Comparison of ENCODE assay signal across 11 cellular contexts in the genomic region with DNA sequence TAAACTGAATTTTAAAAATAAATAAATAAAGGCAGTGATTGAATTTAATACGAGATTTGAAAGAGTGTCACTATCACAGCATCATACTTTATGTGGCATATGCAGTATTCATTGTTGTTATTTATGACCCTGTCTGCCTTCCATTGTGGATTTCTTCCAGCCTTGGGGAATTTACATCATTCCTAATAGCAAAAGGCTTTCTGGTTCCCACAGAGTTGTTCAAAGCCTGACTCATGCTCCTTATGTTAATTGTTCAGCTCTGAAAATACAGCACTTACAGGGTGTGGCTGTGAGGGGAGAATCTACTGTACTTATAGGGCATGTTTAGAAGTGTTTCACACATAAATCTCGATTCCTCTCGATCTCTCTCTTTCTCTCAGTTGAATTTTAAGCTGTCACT. TPM values are rescaled to one million over a fixed set of nuclear protein-coding genes. Genes with fewer than 3 reads are reported as not detected.
DNase-seq lines count a peak whose midpoint lies in the region; ATAC-seq and TF ChIP-seq lines count a peak whose summit lies in the region.
"Had no signal": no experiment of that assay in that cellular context is flagged by ENCODE, and none has a peak within 500 bp of the region (broad histone marks: within the 10 kb centered on the region; RNA-seq: fewer than 3 reads in every experiment).

No MANE protein-coding gene starts in this region.

- H3K4me1 ChIP-seq in PC-3 (ENCODE audit: insufficient read depth, low read length) (peaks cover 14% of the 10 kb centered on the region), osteoblast (ENCODE audit: insufficient read depth, low read length) (peaks cover 30% of the 10 kb centered on the region)

- H2AFZ ChIP-seq in PC-3 (ENCODE audit: low read length) (no peak overlapping the region), osteoblast (ENCODE audit: low read length) (no peak overlapping the region)

- no peaks in the 10 kb centered on the region for H3F3A ChIP-seq in PC-3 (ENCODE audit: low read length, unreplicated experiment)

- H3K9ac ChIP-seq in PC-3 (ENCODE audit: low read length) = peak overlapping the region; percentile 51

- no peak for TF ChIP-seq CTCF in PC-3 (conservative IDR thresholded peaks at IDR 0.05; ENCODE audit: low read depth, low read length)
- no peak for TF ChIP-seq CTCF in osteoblast (IDR thresholded peaks at IDR 0.05; ENCODE audit: extremely low read depth, low read depth, low read length)
- TF ChIP-seq CTCF in endothelial cell (IDR thresholded peaks at IDR 0.05; ENCODE audit: unreplicated experiment) = no peak

- no peaks in the 10 kb centered on the region for H3K27me3 ChIP-seq in PC-3 (ENCODE audit: low read length)
- H3K27me3 ChIP-seq in osteoblast (ENCODE audit: insufficient read depth, low read length) = no peaks in the 10 kb centered on the region
- H3K27me3 ChIP-seq: neutrophil had no signal

- H3K4me3 Mint-ChIP-seq in endothelial cell (ENCODE audit: unreplicated experiment) = no peak overlapping the region

- POLR2A ChIA-PET in PC-3 (lab: Charles Lee; ENCODE audit: unreplicated experiment) = interaction anchor here (0.6 to 0.7 kb wide), 2 partner anchors 14 to 647 kb away, joined by 3 to 5 read pairs; no protein-coding TSS in a partner anchor

- intact Hi-C loops in PC-3 (cut with micrococcal nuclease) = no loop called here

- H3K27ac Mint-ChIP-seq in endothelial cell (ENCODE audit: unreplicated experiment) = no peak overlapping the region

- H3K4me2 ChIP-seq in PC-3 (ENCODE audit: low read length) (peak overlapping the region; percentile 38), osteoblast (ENCODE audit: insufficient read depth, low read length) (peak overlapping the region; percentile 20)

- CTCF ChIA-PET in PC-3 (lab: Charles Lee) = no interaction called here

- H3K36me3 ChIP-seq in PC-3 (ENCODE audit: low read depth, low read length) (no peaks in the 10 kb centered on the region), osteoblast (ENCODE audit: insufficient read depth, low read length) (no peaks in the 10 kb centered on the region)

- no peaks in the 10 kb centered on the region for H3K79me2 ChIP-seq in PC-3 (ENCODE audit: low read length)
- no peaks in the 10 kb centered on the region for H3K79me2 ChIP-seq in osteoblast (ENCODE audit: insufficient read depth, low read length)

- H3K9me3 ChIP-seq in PC-3 (ENCODE audit: low read length) (no peaks in the 10 kb centered on the region), osteoblast (ENCODE audit: low read depth, low read length) (no peaks in the 10 kb centered on the region)
- H3K9me3 ChIP-seq: neutrophil had no signal

- BruUV-seq in PC-3 (replicated peaks; lab: Mats Ljungman, UMichigan) = no TSS peak

- DNase-seq in GM04504 (ENCODE audit: low read depth) (peak; percentile 96), PC-3 (peak; percentile 79), osteoblast (ENCODE audit: insufficient read length, low spot score, missing footprints) (peak; percentile 73), endothelial cell (ENCODE audit: low spot score) (no peak), HuH-7 (ENCODE audit: low spot score) (no peak)
- DNase-seq in stimulated activated CD4-positive, alpha-beta T cell treated with anti-CD3 and anti-CD28 coated beads, Interleukin-15, amount 100 ng/mL, for 24 hours = no peak
- DNase-seq: activated naive CD4-positive, alpha-beta T cell; GDM1 had no signal

- no peak overlapping the region for H3K4me3 ChIP-seq in PC-3 (ENCODE audit: low read length)
- H3K4me3 ChIP-seq in osteoblast (ENCODE audit: insufficient read depth, low read length) = no peak overlapping the region

- H3K27me3 Mint-ChIP-seq in endothelial cell (ENCODE audit: unreplicated experiment) = no peaks in the 10 kb centered on the region

- H3K27ac ChIP-seq in PC-3 (ENCODE audit: low read length) (peak overlapping the region; percentile 68), osteoblast (ENCODE audit: low read depth, low read length) (peak overlapping the region; percentile 86)
- H3K27ac ChIP-seq: neutrophil had no signal

- H3K36me3 Mint-ChIP-seq in endothelial cell (ENCODE audit: low read depth, unreplicated experiment) = peaks cover 7% of the 10 kb centered on the region

- peaks cover 27% of the 10 kb centered on the region for H3K4me1 Mint-ChIP-seq in endothelial cell (ENCODE audit: unreplicated experiment)

- H3K9me3 Mint-ChIP-seq in endothelial cell (ENCODE audit: unreplicated experiment) = no peaks in the 10 kb centered on the region

- H4K20me1 ChIP-seq in PC-3 (ENCODE audit: low read length) (no peaks in the 10 kb centered on the region), osteoblast (ENCODE audit: insufficient read depth, low read length) (no peaks in the 10 kb centered on the region)

- H3K9me2 ChIP-seq in PC-3 (replicated peaks; ENCODE audit: low read length) = no peaks in the 10 kb centered on the region

- ATAC-seq in PC-3 = peak; percentile 99
- ATAC-seq in esophagus mucosa = peak; percentile 91
- ATAC-seq in HG02642 (IDR thresholded peaks at IDR 0.05; ENCODE audit: poor library complexity, unreplicated experiment) = no peak

RNA-seq across cellular contexts. Expression of a gene that starts 54.4 kb away (rescaled TPM):
- total RNA-seq in PC-3 (2014; rRNA removed) = 176 and 184 TPM in 2 replicates
- total RNA-seq in esophagus mucosa = 118 TPM
- total RNA-seq in osteoblast = 49.2 and 60.1 TPM in 2 replicates
- 172 TPM for total RNA-seq in endothelial cell (ENCODE audit: unreplicated experiment)

Comparison
In these comparisons a context has a peak if more than half of its experiments do, and no peak if none do; other contexts are left out.
1. DNase-seq: peak in GM04504 (single experiment), PC-3 (single experiment) and osteoblast (single experiment); none in endothelial cell (single experiment), HuH-7 (single experiment) and stimulated activated CD4-positive, alpha-beta T cell treated with anti-CD3 and anti-CD28 coated beads, Interleukin-15, amount 100 ng/mL, for 24 hours (single experiment).